13 cellular contexts compared by ENCODE assay signal in the genomic region with DNA sequence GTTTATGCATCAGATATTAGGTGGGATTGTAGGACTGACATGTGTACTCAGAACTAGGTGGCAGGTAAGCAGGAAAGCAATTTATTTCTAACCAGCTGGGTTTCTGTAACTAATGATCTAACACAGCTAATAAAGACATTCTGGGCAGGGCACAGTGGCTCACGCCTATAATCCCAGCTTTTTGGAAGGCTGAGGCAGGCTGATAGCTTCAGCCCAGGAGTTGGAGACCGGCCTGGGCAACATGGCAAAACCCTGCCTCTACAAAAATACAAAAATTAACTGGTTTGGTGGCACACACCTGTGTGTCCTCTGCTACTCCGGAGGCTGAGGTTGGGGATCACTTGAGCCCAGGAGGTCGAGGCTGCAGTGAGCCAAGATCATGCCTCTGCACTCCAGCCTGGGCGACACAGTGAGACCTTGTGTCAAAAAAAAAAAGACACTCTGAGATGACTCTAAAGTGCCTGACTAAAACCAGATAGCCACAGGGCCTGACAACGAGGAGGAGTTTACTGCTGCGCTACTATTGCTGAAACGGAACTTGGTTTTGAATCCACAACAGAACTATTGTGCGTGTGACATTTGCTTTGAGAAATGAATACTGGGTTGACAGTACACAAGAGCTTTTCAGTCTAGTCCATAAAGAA. TPM values are rescaled to one million over a fixed set of nuclear protein-coding genes. Genes with fewer than 3 reads are reported as not detected.
A peak's percentile ranks its signal among the peaks of the same experiment; 100 is the strongest.
DNase-seq lines count a peak whose midpoint lies in the region; ATAC-seq, FAIRE-seq and TF ChIP-seq lines count a peak whose summit lies in the region.
"Had no signal": no experiment of that assay in that cellular context is flagged by ENCODE, and none has a peak within 500 bp of the region (broad histone marks: within the 10 kb centered on the region; RNA-seq: fewer than 3 reads in every experiment).

No MANE protein-coding gene starts in this region.

- peaks cover 29% of the 10 kb centered on the region for H3K36me3 Mint-ChIP-seq in activated T-cell treated with anti-CD3 and anti-CD28 coated beads, Interleukin-2, amount 50 U/mL, for 24 hours (ENCODE audit: low read depth)
- H3K36me3 Mint-ChIP-seq in activated CD8-positive, alpha-beta T cell treated with anti-CD3 and anti-CD28 coated beads for 36 hours (ENCODE audit: low read depth): peaks cover 31% of the 10 kb centered on the region

- peak overlapping the region; percentile 83 for H3K27ac Mint-ChIP-seq in activated T-cell treated with anti-CD3 and anti-CD28 coated beads, Interleukin-2, amount 50 U/mL, for 24 hours
- peak overlapping the region; percentile 88 for H3K27ac Mint-ChIP-seq in activated CD8-positive, alpha-beta T cell treated with anti-CD3 and anti-CD28 coated beads for 36 hours
- H3K27ac Mint-ChIP-seq: nephron had no signal

- FAIRE-seq in kidney (lab: Jason Lieb, UNC): no peak

- peak; percentile 90 for ATAC-seq in activated CD8-positive, alpha-beta T cell treated with anti-CD3 and anti-CD28 coated beads for 36 hours
- ATAC-seq in stimulated activated naive CD8-positive, alpha-beta T cell treated with anti-CD3 and anti-CD28 coated beads, Interleukin-15, Interleukin-2, amounts not matched to agents 100 U/mL and 50 U/mL, for 24 hours: peak; percentile 85
- no peak for ATAC-seq in HG03457 (IDR thresholded peaks at IDR 0.05; ENCODE audit: unreplicated experiment)

- H3K36me3 ChIP-seq in kidney (ENCODE audit: control insufficient read depth in 1 of 2, insufficient read depth in 2 of 2, low read length in 2 of 2): no peaks in the 10 kb centered on the region
- H3K36me3 ChIP-seq: SJSA1 had no signal

- H3K4me1 Mint-ChIP-seq in activated T-cell treated with anti-CD3 and anti-CD28 coated beads, Interleukin-2, amount 50 U/mL, for 24 hours (ENCODE audit: low read depth): peaks cover 70% of the 10 kb centered on the region
- H3K4me1 Mint-ChIP-seq in activated CD8-positive, alpha-beta T cell treated with anti-CD3 and anti-CD28 coated beads for 36 hours (ENCODE audit: low read depth): peaks cover 67% of the 10 kb centered on the region
- H3K4me1 Mint-ChIP-seq: nephron had no signal

- no peak overlapping the region for H3K9ac ChIP-seq in kidney (ENCODE audit: low read length in 2 of 2)

- H3K27ac ChIP-seq in kidney (ENCODE audit: low read depth in 2 of 2, low read length in 2 of 2) (no peak overlapping the region), RWPE1 (no peak overlapping the region)
- H3K27ac ChIP-seq: SJSA1 had no signal

- no peaks in the 10 kb centered on the region for H3K27me3 Mint-ChIP-seq in activated T-cell treated with anti-CD3 and anti-CD28 coated beads, Interleukin-2, amount 50 U/mL, for 24 hours
- H3K27me3 Mint-ChIP-seq in activated CD8-positive, alpha-beta T cell treated with anti-CD3 and anti-CD28 coated beads for 36 hours: no peaks in the 10 kb centered on the region

- POLR2A ChIA-PET in activated CD8-positive, alpha-beta T cell treated with anti-CD3 and anti-CD28 coated beads for 36 hours (lab: Charles Lee): interaction anchor here (0.7 to 1.9 kb wide), 5 partner anchors 11 to 87 kb away, joined by 3 to 7 read pairs (median 3); no protein-coding TSS in a partner anchor
- POLR2A ChIA-PET in RWPE1 (lab: Yijun Ruan, JAX; ENCODE audit: low non-redundant PET): no interaction called here

- peak overlapping the region; percentile 41 for H3K4me3 Mint-ChIP-seq in activated T-cell treated with anti-CD3 and anti-CD28 coated beads, Interleukin-2, amount 50 U/mL, for 24 hours
- H3K4me3 Mint-ChIP-seq in activated CD8-positive, alpha-beta T cell treated with anti-CD3 and anti-CD28 coated beads for 36 hours: peak overlapping the region; percentile 38
- H3K4me3 Mint-ChIP-seq: nephron had no signal

- CTCF ChIA-PET in activated CD8-positive, alpha-beta T cell treated with anti-CD3 and anti-CD28 coated beads for 36 hours (lab: Charles Lee): interaction anchor here (0.7 to 1.5 kb wide), 4 partner anchors 8 to 45 kb away, joined by 3 to 6 read pairs (median 4); no protein-coding TSS in a partner anchor
- CTCF ChIA-PET in RWPE1 (lab: Yijun Ruan, JAX): interaction anchor here (0.7 kb wide), 1 partner anchor 83 kb away, joined by 3 read pairs; no protein-coding TSS in a partner anchor

- no peak overlapping the region for H3K4me3 ChIP-seq in kidney (ENCODE audit: low read length in 2 of 2)
- H3K4me3 ChIP-seq: SJSA1 had no signal

- no peaks in the 10 kb centered on the region for H3K4me1 ChIP-seq in kidney (ENCODE audit: control insufficient read depth in 1 of 2, insufficient read depth in 1 of 2, low read depth in 1 of 2, low read length in 2 of 2)

- H3K9me3 ChIP-seq in kidney (ENCODE audit: control insufficient read depth in 1 of 2, low read length in 2 of 2): no peaks in the 10 kb centered on the region
- H3K9me3 ChIP-seq: SJSA1 had no signal

- H3K9me3 Mint-ChIP-seq in activated T-cell treated with anti-CD3 and anti-CD28 coated beads, Interleukin-2, amount 50 U/mL, for 24 hours: peaks cover 2% of the 10 kb centered on the region
- no peaks in the 10 kb centered on the region for H3K9me3 Mint-ChIP-seq in activated CD8-positive, alpha-beta T cell treated with anti-CD3 and anti-CD28 coated beads for 36 hours
- H3K9me3 Mint-ChIP-seq: nephron had no signal

- intact Hi-C loops in activated CD8-positive, alpha-beta T cell treated with anti-CD3 and anti-CD28 coated beads for 36 hours (cut with micrococcal nuclease): loop anchor here (2.0 kb wide), 1 partner anchor 28 kb away; no protein-coding TSS in a partner anchor
- intact Hi-C loops in kidney (cut with DNase I): no loop called here

- no peak for TF ChIP-seq CTCF in activated CD8-positive, alpha-beta T cell treated with anti-CD3 and anti-CD28 coated beads for 36 hours (IDR thresholded peaks at IDR 0.05)
- TF ChIP-seq CTCF in kidney (IDR thresholded peaks at IDR 0.05; ENCODE audit: borderline replicate concordance, extremely low read depth, insufficient read depth) (no peak), RWPE1 (conservative IDR thresholded peaks at IDR 0.05; ENCODE audit: low read depth) (no peak)

- no peak for DNase-seq in activated T-cell treated with anti-CD3 and anti-CD28 coated beads, Interleukin-2, amount 50 U/mL, for 24 hours
- DNase-seq in activated T-cell treated with anti-CD3 and anti-CD28 coated beads for 4 hours (no peak), medulla oblongata (ENCODE audit: extremely low spot score) (peak; percentile 82), kidney (no peak), RWPE1 (ENCODE audit: low spot score) (no peak)
- DNase-seq in activated CD8-positive, alpha-beta T cell treated with anti-CD3 and anti-CD28 coated beads for 36 hours: peak; percentile 67
- DNase-seq in stimulated activated naive CD8-positive, alpha-beta T cell treated with anti-CD3 and anti-CD28 coated beads, Interleukin-15, Interleukin-2, amounts not matched to agents 100 U/mL and 50 U/mL, for 24 hours: peak; percentile 27
- DNase-seq: amniotic stem cell, DMS153, NCI-H748 treated with DMSO at 0.1 percent for 48 hours had no signal

RNA-seq across cellular contexts. Expression of gene CEP85L, which starts 29.2 kb away (rescaled TPM):
- 10 to 100 TPM; 39.6 to 40.3 TPM for total RNA-seq in activated CD8-positive, alpha-beta T cell treated with anti-CD3 and anti-CD28 coated beads for 36 hours
- 12.9 TPM for total RNA-seq in kidney
- 0.84 TPM for polyA plus RNA-seq in kidney (ENCODE audit: insufficient read depth, low read depth, low replicate concordance)

Comparison
In these comparisons a context has a peak if more than half of its experiments do, and no peak if none do; other contexts are left out.
1. DNase-seq: peak in activated CD8-positive, alpha-beta T cell treated with anti-CD3 and anti-CD28 coated beads for 36 hours (single experiment), medulla oblongata (single experiment) and stimulated activated naive CD8-positive, alpha-beta T cell treated with anti-CD3 and anti-CD28 coated beads, Interleukin-15, Interleukin-2, amounts not matched to agents 100 U/mL and 50 U/mL, for 24 hours (single experiment); none in activated T-cell treated with anti-CD3 and anti-CD28 coated beads, Interleukin-2, amount 50 U/mL, for 24 hours (single experiment), activated T-cell treated with anti-CD3 and anti-CD28 coated beads for 4 hours (single experiment), kidney (single experiment) and RWPE1 (single experiment).